Comparison of ENCODE assay signal across 19 cellular contexts in genomic region chrX:125505207-125505606, GRCh38.
A peak's percentile ranks its signal among the peaks of the same experiment; 100 is the strongest.
DNase-seq lines count a peak whose midpoint lies in the region; ATAC-seq, FAIRE-seq and TF ChIP-seq lines count a peak whose summit lies in the region.
"Had no signal": no experiment of that assay in that cellular context is flagged by ENCODE, and none has a peak within 500 bp of the region (broad histone marks: within the 10 kb centered on the region; RNA-seq: fewer than 3 reads in every experiment).

No MANE protein-coding gene starts in this region.

- H4K20me1 ChIP-seq in GM23248 (ENCODE audit: insufficient read depth) (no peaks in the 10 kb centered on the region), PC-3 (ENCODE audit: low read length) (no peaks in the 10 kb centered on the region), neural progenitor cell (ENCODE audit: low read depth) (no peaks in the 10 kb centered on the region)
- H4K20me1 ChIP-seq: BLaER1 treated with 17β-estradiol and CSF1 and Interleukin-3, amounts not matched to agents 10 nM and 100 nM had no signal

- H3K27ac Mint-ChIP-seq in neural progenitor cell, result no peak overlapping the region
- H3K27ac Mint-ChIP-seq: CD4-positive, CD25-positive, alpha-beta regulatory T cell; H9 had no signal

- H3K9me3 ChIP-seq in GM23248 (ENCODE audit: low read depth) (no peaks in the 10 kb centered on the region), PC-3 (ENCODE audit: low read length) (no peaks in the 10 kb centered on the region), left ventricle myocardium inferior (replicated peaks) (peaks cover 10% of the 10 kb centered on the region), neural progenitor cell (ENCODE audit: low read depth) (peaks cover 8% of the 10 kb centered on the region)

- in situ Hi-C loops in GM23248 (cut with MboI), result no loop called here

- no peaks in the 10 kb centered on the region for H3F3A ChIP-seq in GM23248 (ENCODE audit: insufficient read depth)
- H3F3A ChIP-seq in PC-3 (ENCODE audit: low read length, unreplicated experiment), result no peaks in the 10 kb centered on the region
- no peaks in the 10 kb centered on the region for H3F3A ChIP-seq in neural progenitor cell (ENCODE audit: low read depth)

- H3K27me3 ChIP-seq in GM23248 (replicated peaks; ENCODE audit: insufficient read depth), result no peaks in the 10 kb centered on the region
- no peaks in the 10 kb centered on the region for H3K27me3 ChIP-seq in PC-3 (ENCODE audit: low read length)
- no peaks in the 10 kb centered on the region for H3K27me3 ChIP-seq in bronchial epithelial cell (ENCODE audit: control insufficient read depth, insufficient read depth, low read length)
- H3K27me3 ChIP-seq in left ventricle myocardium inferior (ENCODE audit: low read depth), result no peaks in the 10 kb centered on the region
- H3K27me3 ChIP-seq in neural progenitor cell, result no peaks in the 10 kb centered on the region

- H3K27me3 Mint-ChIP-seq in neural progenitor cell (ENCODE audit: insufficient read depth, low read depth), result no peaks in the 10 kb centered on the region

- FAIRE-seq in bronchial epithelial cell (lab: Jason Lieb, UNC) (no peak), D721Med (lab: Jason Lieb, UNC) (no peak)
- FAIRE-seq: GM12878, GM18507, HepG2, HTR-8/SVneo had no signal

- no peaks in the 10 kb centered on the region for H3K9me2 ChIP-seq in GM23248 (ENCODE audit: insufficient read depth)
- no peaks in the 10 kb centered on the region for H3K9me2 ChIP-seq in PC-3 (replicated peaks; ENCODE audit: low read length)

- intact Hi-C loops in PC-3 (cut with micrococcal nuclease), result no loop called here
- intact Hi-C loops in left ventricle myocardium inferior (cut with micrococcal nuclease), result no loop called here

- DNase-seq in GM23248 (peak; percentile 15), PC-3 (peak; percentile 46), bronchial epithelial cell (ENCODE audit: low read depth) (peak; percentile 69), fibroblast of the conjunctiva (ENCODE audit: low read depth) (peak; percentile 2), left ventricle myocardium inferior (no peak), D721Med (ENCODE audit: insufficient read length, low spot score) (no peak), neural progenitor cell (ENCODE audit: low spot score) (no peak)
- DNase-seq: 8988T; AML-193; CD4-positive, CD25-positive, alpha-beta regulatory T cell; DMS79; GOT3; H9 had no signal

- ATAC-seq in PC-3 (no peak), GM21717 (IDR thresholded peaks at IDR 0.05; ENCODE audit: unreplicated experiment) (no peak)
- ATAC-seq: GM12878, HepG2 had no signal

- H3K9ac ChIP-seq in GM23248 (no peak overlapping the region), PC-3 (ENCODE audit: low read length) (no peak overlapping the region), neural progenitor cell (no peak overlapping the region)
- H3K9ac ChIP-seq: BLaER1 treated with 17β-estradiol and CSF1 and Interleukin-3, amounts not matched to agents 10 nM and 100 nM had no signal

- peaks cover 11% of the 10 kb centered on the region for H3K9me3 Mint-ChIP-seq in neural progenitor cell

- no peaks in the 10 kb centered on the region for H3K36me3 ChIP-seq in GM23248 (ENCODE audit: low read depth)
- no peaks in the 10 kb centered on the region for H3K36me3 ChIP-seq in PC-3 (ENCODE audit: low read depth, low read length)
- no peaks in the 10 kb centered on the region for H3K36me3 ChIP-seq in bronchial epithelial cell (ENCODE audit: control insufficient read depth, insufficient read depth, low read length)
- H3K36me3 ChIP-seq in left ventricle myocardium inferior, result no peaks in the 10 kb centered on the region
- H3K36me3 ChIP-seq in neural progenitor cell, result peaks cover 3% of the 10 kb centered on the region
- H3K36me3 ChIP-seq: BLaER1 treated with 17β-estradiol and CSF1 and Interleukin-3, amounts not matched to agents 10 nM and 100 nM had no signal

- H3K36me3 Mint-ChIP-seq in neural progenitor cell, result no peaks in the 10 kb centered on the region
- H3K36me3 Mint-ChIP-seq: CD4-positive, CD25-positive, alpha-beta regulatory T cell had no signal

- CTCF ChIA-PET in PC-3 (lab: Charles Lee), result no interaction called here

- H3K4me3 Mint-ChIP-seq in neural progenitor cell, result no peak overlapping the region
- H3K4me3 Mint-ChIP-seq: H9 had no signal

- no peaks in the 10 kb centered on the region for H3K4me1 Mint-ChIP-seq in neural progenitor cell
- H3K4me1 Mint-ChIP-seq: CD4-positive, CD25-positive, alpha-beta regulatory T cell; H9 had no signal

- H3K79me2 ChIP-seq in GM23248 (ENCODE audit: insufficient read depth) (no peaks in the 10 kb centered on the region), PC-3 (ENCODE audit: low read length) (no peaks in the 10 kb centered on the region), neural progenitor cell (ENCODE audit: low read depth) (no peaks in the 10 kb centered on the region)

- 0 to 13% methylated on average over 2 of the region's 2 CpGs for WGBS in GM23248 (ENCODE audit: low coverage in 1 of 2, low lambda C conversion rate in 2 of 2, missing lambda C conversion rate in 2 of 2), 2 experiments

- H3K27ac ChIP-seq in GM23248 (no peak overlapping the region), PC-3 (ENCODE audit: low read length) (no peak overlapping the region), left ventricle myocardium inferior (replicated peaks) (no peak overlapping the region), neural progenitor cell (no peak overlapping the region)
- H3K27ac ChIP-seq: BLaER1 treated with 17β-estradiol and CSF1 and Interleukin-3, amounts not matched to agents 10 nM and 100 nM had no signal

- H2AFZ ChIP-seq in GM23248, result no peak overlapping the region
- H2AFZ ChIP-seq in PC-3 (ENCODE audit: low read length), result no peak overlapping the region
- no peak overlapping the region for H2AFZ ChIP-seq in neural progenitor cell (replicated peaks)

- POLR2A ChIA-PET in PC-3 (lab: Charles Lee; ENCODE audit: unreplicated experiment), result no interaction called here

- no peak overlapping the region for H3K4me2 ChIP-seq in GM23248 (ENCODE audit: unreplicated experiment)
- no peak overlapping the region for H3K4me2 ChIP-seq in PC-3 (ENCODE audit: low read length)
- H3K4me2 ChIP-seq in neural progenitor cell, result no peak overlapping the region
- H3K4me2 ChIP-seq: BLaER1 treated with 17β-estradiol and CSF1 and Interleukin-3, amounts not matched to agents 10 nM and 100 nM had no signal

- TF ChIP-seq CTCF in PC-3 (conservative IDR thresholded peaks at IDR 0.05; ENCODE audit: low read depth, low read length) (no peak), bronchial epithelial cell (IDR thresholded peaks at IDR 0.05; ENCODE audit: insufficient read depth, low read length, severe bottlenecking) (no peak), left ventricle myocardium inferior (IDR thresholded peaks at IDR 0.05; ENCODE audit: borderline replicate concordance) (no peak), D721Med (IDR thresholded peaks at IDR 0.05; ENCODE audit: insufficient read depth, missing control alignments) (no peak), neural progenitor cell (IDR thresholded peaks at IDR 0.05) (no peak)

- no TSS peak for BruUV-seq in PC-3 (replicated peaks; lab: Mats Ljungman, UMichigan)

- H3K4me3 ChIP-seq in GM23248 (no peak overlapping the region), PC-3 (ENCODE audit: low read length) (no peak overlapping the region), bronchial epithelial cell (ENCODE audit: low read depth, low read length) (no peak overlapping the region), left ventricle myocardium inferior (no peak overlapping the region), neural progenitor cell (no peak overlapping the region)
- H3K4me3 ChIP-seq: BLaER1 treated with 17β-estradiol and CSF1 and Interleukin-3, amounts not matched to agents 10 nM and 100 nM; GM12878 had no signal

- no peaks in the 10 kb centered on the region for H3K4me1 ChIP-seq in GM23248 (ENCODE audit: insufficient read depth)
- H3K4me1 ChIP-seq in PC-3 (ENCODE audit: insufficient read depth, low read length), result peaks cover 4% of the 10 kb centered on the region; the same call in 1 of the 2 replicates
- H3K4me1 ChIP-seq in left ventricle myocardium inferior, result no peaks in the 10 kb centered on the region
- H3K4me1 ChIP-seq in neural progenitor cell, result no peaks in the 10 kb centered on the region

Comparison
In these comparisons a context has a peak if more than half of its experiments do, and no peak if none do; other contexts are left out.
1. DNase-seq: peak in GM23248 (single experiment), PC-3 (single experiment), bronchial epithelial cell (single experiment) and fibroblast of the conjunctiva (single experiment); none in left ventricle myocardium inferior (single experiment), D721Med (single experiment) and neural progenitor cell (single experiment).